ENCODE assay signal across 9 cellular contexts in the genomic region with DNA sequence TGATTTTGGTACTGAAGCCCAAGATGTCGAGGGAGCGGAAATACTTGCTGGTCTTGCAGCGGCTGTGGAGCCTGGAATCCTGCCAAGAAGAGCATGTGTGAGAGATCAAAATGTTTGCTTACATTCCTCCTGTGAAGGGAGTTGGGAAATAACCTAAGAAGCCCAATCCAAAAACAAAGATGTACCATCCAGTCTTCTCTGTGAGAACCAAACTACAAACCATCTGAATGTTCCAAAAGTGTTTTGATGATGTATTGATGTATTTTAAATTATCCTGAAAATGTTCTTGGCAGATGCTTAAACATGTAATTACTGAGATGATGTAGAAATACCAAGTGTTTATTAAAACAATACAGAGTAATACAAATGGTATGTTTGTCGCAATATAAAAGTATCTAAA. TPM values are rescaled to one million over a fixed set of nuclear protein-coding genes. Genes with fewer than 3 reads are reported as not detected.
DNase-seq lines count a peak whose midpoint lies in the region; ATAC-seq and TF ChIP-seq lines count a peak whose summit lies in the region.
"Had no signal": no experiment of that assay in that cellular context is flagged by ENCODE, and none has a peak within 500 bp of the region (broad histone marks: within the 10 kb centered on the region; RNA-seq: fewer than 3 reads in every experiment).

No MANE protein-coding gene starts in this region.

- peaks cover 4% of the 10 kb centered on the region for H3K9me3 Mint-ChIP-seq in type B pancreatic cell

- peak overlapping the region; percentile 69 for H3K27ac ChIP-seq in tibial artery

- no peaks in the 10 kb centered on the region for H3K4me1 Mint-ChIP-seq in type B pancreatic cell (ENCODE audit: unreplicated experiment)
- H3K4me1 Mint-ChIP-seq: activated CD4-positive, alpha-beta memory T cell treated with anti-CD3 and anti-CD28 coated beads, Interleukin-2, amount 10 ng/mL, durations not matched to agents 7 days and 5 days had no signal

- H3K4me1 ChIP-seq in tibial artery, result peaks cover 0 to 26% (median 13%) of the 10 kb centered on the region in 4 donors

- no peak overlapping the region for H3K4me3 ChIP-seq in tibial artery

- H3K4me3 Mint-ChIP-seq in type B pancreatic cell, result no peak overlapping the region
- H3K4me3 Mint-ChIP-seq: activated CD4-positive, alpha-beta memory T cell treated with anti-CD3 and anti-CD28 coated beads, Interleukin-2, amount 10 ng/mL, durations not matched to agents 7 days and 5 days had no signal

- H3K27ac Mint-ChIP-seq in type B pancreatic cell, result no peak overlapping the region
- H3K27ac Mint-ChIP-seq: activated CD4-positive, alpha-beta memory T cell treated with anti-CD3 and anti-CD28 coated beads, Interleukin-2, amount 10 ng/mL, durations not matched to agents 7 days and 5 days had no signal

- intact Hi-C loops in tibial artery (cut with DNase I; ENCODE audit: low total_unique reads), result loop anchor here (10.0 kb wide), 1 partner anchor 56 kb away; no protein-coding TSS in a partner anchor

- H3K36me3 ChIP-seq in tibial artery, result no peaks in the 10 kb centered on the region

- ATAC-seq in HG02623 (IDR thresholded peaks at IDR 0.05; ENCODE audit: unreplicated experiment), result no peak

- H3K9me3 ChIP-seq in tibial artery, result no peaks in the 10 kb centered on the region

- H3K36me3 Mint-ChIP-seq in type B pancreatic cell, result peaks cover 6% of the 10 kb centered on the region

- DNase-seq in NCI-H1105 treated with DMSO at 0.1 percent for 48 hours (lab: John Stamatoyannopoulos, UW) (peak; percentile 41), brain pericyte (ENCODE audit: low read depth, low spot score) (peak; percentile 91), kidney glomerular epithelial cell (lab: John Stamatoyannopoulos, UW) (peak; percentile 53), tibial artery (peak; percentile 93), type B pancreatic cell (ENCODE audit: extremely low spot score, unreplicated experiment) (no peak), NOMO-1 (lab: John Stamatoyannopoulos, UW; ENCODE audit: unreplicated experiment in 2 of 2) (no peak)
- DNase-seq in stimulated activated CD8-positive, alpha-beta memory T cell treated with anti-CD3 and anti-CD28 coated beads, Interleukin-4, amount 100 ng/mL, for 48 hours, result no peak
- DNase-seq: activated CD4-positive, alpha-beta memory T cell treated with anti-CD3 and anti-CD28 coated beads, Interleukin-2, amount 10 ng/mL, durations not matched to agents 7 days and 5 days had no signal

- TF ChIP-seq CTCF in tibial artery (IDR thresholded peaks at IDR 0.05), result no peak
- TF ChIP-seq CTCF in type B pancreatic cell (conservative IDR thresholded peaks at IDR 0.05), result no peak

- no peaks in the 10 kb centered on the region for H3K27me3 Mint-ChIP-seq in type B pancreatic cell

- H3K27me3 ChIP-seq in tibial artery, result no peaks in the 10 kb centered on the region

RNA-seq across cellular contexts. Expression of gene ADH1A, which starts 10.1 kb away (rescaled TPM):
- total RNA-seq in type B pancreatic cell (ENCODE audit: low replicate concordance), result 6.4 and 22.1 TPM in 2 replicates
- total RNA-seq: activated CD4-positive, alpha-beta memory T cell treated with anti-CD3 and anti-CD28 coated beads, Interleukin-2, amount 10 ng/mL, durations not matched to agents 7 days and 5 days had no signal

RNA-seq across cellular contexts. Expression of gene ADH1B, which starts 20.3 kb away (rescaled TPM):
- total RNA-seq in type B pancreatic cell (ENCODE audit: low replicate concordance), result 2.2 and 6.1 TPM in 2 replicates
- total RNA-seq: activated CD4-positive, alpha-beta memory T cell treated with anti-CD3 and anti-CD28 coated beads, Interleukin-2, amount 10 ng/mL, durations not matched to agents 7 days and 5 days had no signal

RNA-seq across cellular contexts. Expression of gene ADH1C, which starts 51.6 kb away (rescaled TPM):
- 9.9 and 21.8 TPM in 2 replicates for total RNA-seq in type B pancreatic cell (ENCODE audit: low replicate concordance)
- total RNA-seq: activated CD4-positive, alpha-beta memory T cell treated with anti-CD3 and anti-CD28 coated beads, Interleukin-2, amount 10 ng/mL, durations not matched to agents 7 days and 5 days had no signal

Comparison
In these comparisons a context has a peak if more than half of its experiments do, and no peak if none do; other contexts are left out.
1. DNase-seq: peak in NCI-H1105 treated with DMSO at 0.1 percent for 48 hours (single experiment), brain pericyte (single experiment), kidney glomerular epithelial cell (single experiment) and tibial artery (2 of 2); none in type B pancreatic cell (single experiment), stimulated activated CD8-positive, alpha-beta memory T cell treated with anti-CD3 and anti-CD28 coated beads, Interleukin-4, amount 100 ng/mL, for 48 hours (single experiment) and NOMO-1 (0 of 2).